Comparison of ENCODE assay signal across 1 cellular context in genomic region chr10:96568402-96568801, GRCh38.
TF ChIP-seq lines count a peak whose summit lies in the region.

No MANE protein-coding gene starts in this region.

TF ChIP-seq in WTC11, 78 proteins besides CTCF, POLR2A, EP300 and RAD21:
- no peak for TF ChIP-seq RELA (CRISPR knock-in tag; IDR thresholded peaks at IDR 0.05; ENCODE audit: borderline replicate concordance)
- no peak for TF ChIP-seq GTF2I (CRISPR knock-in tag; conservative IDR thresholded peaks at IDR 0.05)
- no peak for TF ChIP-seq EMX1 (CRISPR knock-in tag; IDR thresholded peaks at IDR 0.05)
- no peak for TF ChIP-seq JUN (CRISPR knock-in tag; IDR thresholded peaks at IDR 0.05)
- TF ChIP-seq TCF7 (CRISPR knock-in tag; IDR thresholded peaks at IDR 0.05; ENCODE audit: low read depth): no peak
- no peak for TF ChIP-seq ZNF396 (CRISPR knock-in tag; IDR thresholded peaks at IDR 0.05; ENCODE audit: borderline replicate concordance)
